In genomic region chr17:44899074-44899782, GRCh38 we compare ENCODE assay signal across 8 cellular contexts. TPM values are rescaled to one million over a fixed set of nuclear protein-coding genes. Genes with fewer than 3 reads are reported as not detected.
DNase-seq lines count a peak whose midpoint lies in the region; ATAC-seq and TF ChIP-seq lines count a peak whose summit lies in the region.

Gene EFTUD2, minus strand, starts transcription at chr17:44899445. Its CDS starts 4,924 bp downstream, at chr17:44894521.

- TF ChIP-seq CTCF in glutamatergic neuron (IDR thresholded peaks at IDR 0.05; ENCODE audit: partially characterized antibody, unreplicated experiment) (no peak), osteocyte (IDR thresholded peaks at IDR 0.05) (no peak), thoracic aorta (IDR thresholded peaks at IDR 0.05) (peak; percentile 19)

- H3K36me3 ChIP-seq in thoracic aorta, result peaks cover 11% of the 10 kb centered on the region

- DNase-seq in GDM1 (lab: John Stamatoyannopoulos, UW) (peak; percentile 90), NCI-H1105 treated with DMSO at 0.1 percent for 48 hours (lab: John Stamatoyannopoulos, UW) (peak; percentile 89), SKM-1 treated with dmso at 0.1 percent for 144 hours (lab: John Stamatoyannopoulos, UW; ENCODE audit: unreplicated experiment) (peak; percentile 90), glutamatergic neuron (peak; percentile 92), osteocyte (ENCODE audit: extremely low spot score, unreplicated experiment) (peak; percentile 97), thoracic aorta (ENCODE audit: low spot score) (peak; percentile 64)

- peaks cover 30% of the 10 kb centered on the region for H3K4me1 Mint-ChIP-seq in activated naive CD8-positive, alpha-beta T cell (ENCODE audit: low read depth)
- H3K4me1 Mint-ChIP-seq in glutamatergic neuron (ENCODE audit: low read depth, unreplicated experiment), result peaks cover 4% of the 10 kb centered on the region
- peaks cover 36% of the 10 kb centered on the region for H3K4me1 Mint-ChIP-seq in osteocyte (ENCODE audit: unreplicated experiment)

- H3K4me3 Mint-ChIP-seq in activated naive CD8-positive, alpha-beta T cell, result peak within 1 kb of the TSS; percentile 99
- H3K4me3 Mint-ChIP-seq in glutamatergic neuron (ENCODE audit: unreplicated experiment), result peak within 1 kb of the TSS; percentile 94
- H3K4me3 Mint-ChIP-seq in osteocyte (ENCODE audit: unreplicated experiment), result peak within 1 kb of the TSS; percentile 92

- ATAC-seq in HG02588 (IDR thresholded peaks at IDR 0.05; ENCODE audit: unreplicated experiment), result peak; percentile 71
- ATAC-seq in thoracic aorta (ENCODE audit: insufficient number of reproducible peaks, low FRiP score, low read depth), result peak; percentile 94

- peaks cover 3% of the 10 kb centered on the region for H3K27me3 Mint-ChIP-seq in activated naive CD8-positive, alpha-beta T cell
- H3K27me3 Mint-ChIP-seq in glutamatergic neuron (ENCODE audit: unreplicated experiment) (peaks cover 7% of the 10 kb centered on the region), osteocyte (ENCODE audit: unreplicated experiment) (no peaks in the 10 kb centered on the region)

- peak within 1 kb of the TSS; percentile 83 for H3K4me3 ChIP-seq in thoracic aorta

- no peaks in the 10 kb centered on the region for H3K27me3 ChIP-seq in thoracic aorta (replicated peaks; ENCODE audit: insufficient read depth)

- H3K4me1 ChIP-seq in thoracic aorta (ENCODE audit: control insufficient read depth in 1 of 2, low read depth in 2 of 2), result peaks cover 14 to 23% of the 10 kb centered on the region in 2 donors

- no peaks in the 10 kb centered on the region for H3K9me3 Mint-ChIP-seq in activated naive CD8-positive, alpha-beta T cell (ENCODE audit: low read depth)
- peaks cover 5% of the 10 kb centered on the region for H3K9me3 Mint-ChIP-seq in glutamatergic neuron (ENCODE audit: unreplicated experiment)
- H3K9me3 Mint-ChIP-seq in osteocyte (ENCODE audit: unreplicated experiment), result no peaks in the 10 kb centered on the region

- peaks cover 4% of the 10 kb centered on the region for H3K36me3 Mint-ChIP-seq in activated naive CD8-positive, alpha-beta T cell
- H3K36me3 Mint-ChIP-seq in glutamatergic neuron (ENCODE audit: unreplicated experiment), result no peaks in the 10 kb centered on the region
- peaks cover 6% of the 10 kb centered on the region for H3K36me3 Mint-ChIP-seq in osteocyte (ENCODE audit: unreplicated experiment)

- H3K27ac ChIP-seq in thoracic aorta, result peak within 1 kb of the TSS; percentile 92 to 94

- H3K9me3 ChIP-seq in thoracic aorta, result no peaks in the 10 kb centered on the region

- peak within 1 kb of the TSS; percentile 96 for H3K27ac Mint-ChIP-seq in activated naive CD8-positive, alpha-beta T cell
- H3K27ac Mint-ChIP-seq in glutamatergic neuron (ENCODE audit: unreplicated experiment) (peak within 1 kb of the TSS; percentile 99), osteocyte (ENCODE audit: unreplicated experiment) (peak within 1 kb of the TSS; percentile 100)

RNA-seq across cellular contexts. Expression of gene EFTUD2, which starts in this region (rescaled TPM):
- total RNA-seq in glutamatergic neuron (ENCODE audit: unreplicated experiment), result 102 TPM
- total RNA-seq in osteocyte, result 95.6 and 102 TPM in 2 replicates
- 100 to 1,000 TPM in 1 of 2 donors, 10 to 100 TPM in 1; 35.2 to 117 TPM for total RNA-seq in thoracic aorta

Comparison
In these comparisons a context has a peak if more than half of its experiments do, and no peak if none do; other contexts are left out.
1. Peak in every context shown above with its lines: DNase-seq, ATAC-seq, H3K4me3 ChIP-seq and H3K27ac ChIP-seq.